19 cellular contexts compared by ENCODE assay signal in the genomic region with DNA sequence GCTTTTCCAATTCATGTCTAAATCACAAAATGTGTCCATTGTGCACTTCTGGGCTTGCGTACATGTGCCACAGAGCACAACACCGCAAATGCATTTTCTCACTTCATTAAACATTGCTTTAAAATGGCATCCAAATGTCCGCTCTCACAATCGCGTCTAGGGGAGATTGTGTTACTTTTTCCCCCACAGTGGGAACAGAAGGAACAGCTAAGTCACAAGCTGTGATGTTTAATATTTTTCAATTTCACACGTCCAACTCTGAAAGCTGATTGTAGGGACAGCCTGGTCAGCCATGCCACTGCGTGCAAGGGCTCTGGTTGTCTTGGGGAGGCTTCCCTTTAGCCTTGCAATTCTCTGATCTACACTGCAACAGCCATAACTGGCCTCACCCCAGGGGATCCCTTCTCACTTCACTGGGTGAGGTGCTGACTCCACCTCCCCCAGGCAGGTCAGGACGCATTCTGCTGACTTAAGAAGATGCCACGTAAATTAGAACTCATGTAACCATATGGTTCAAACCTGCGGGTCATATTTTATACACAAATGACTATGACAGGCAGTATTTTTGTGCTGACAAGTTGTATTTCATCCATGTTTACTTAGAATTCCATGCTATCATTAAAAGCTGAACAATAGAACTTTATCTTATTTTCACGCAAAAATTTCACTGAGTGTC.
DNase-seq lines count a peak whose midpoint lies in the region; ATAC-seq, FAIRE-seq and TF ChIP-seq lines count a peak whose summit lies in the region.
"Had no signal": no experiment of that assay in that cellular context is flagged by ENCODE, and none has a peak within 500 bp of the region (broad histone marks: within the 10 kb centered on the region; RNA-seq: fewer than 3 reads in every experiment).

No MANE protein-coding gene starts in this region.

- H3K4me1 Mint-ChIP-seq in neural crest cell: peaks cover 67% of the 10 kb centered on the region
- H3K4me1 Mint-ChIP-seq in natural killer cell treated with Interleukin-12 subunit alpha and Interleukin-12 subunit beta and Interleukin-15 and Interleukin-18, amount 100 ng/mL, for 72 hours (ENCODE audit: low read depth in 2 of 2): no peaks in the 10 kb centered on the region
- H3K4me1 Mint-ChIP-seq in activated T-helper 2 cell treated with anti-CD3 and anti-CD28 coated beads, Interferon-gamma antibody, Interleukin-2, Interleukin-4, amounts not matched to agents 10 μg/mL and 5 μg/mL and 100 μg/mL, durations not matched to agents 14 hours and 24 hours and 36 hours (ENCODE audit: low read depth): no peaks in the 10 kb centered on the region

- H3K9ac ChIP-seq in SK-N-SH: no peak overlapping the region

- H3K4me1 ChIP-seq in HEK293 (ENCODE audit: control insufficient read depth, insufficient read depth, low read length): 0 out of 2 replicates have a peak, but pooled peaks cover 2% of the 10 kb centered on the region
- H3K4me1 ChIP-seq in SK-N-SH (ENCODE audit: control insufficient read depth in 1 of 2, insufficient read depth in 2 of 2, low read depth in 1 of 2, low read length in 1 of 2): peaks cover 0 to 5% of the 10 kb centered on the region in 2 experiments; a peak in 1 of 4 replicates
- H3K4me1 ChIP-seq in small intestine (ENCODE audit: control insufficient read depth in 2 of 2, insufficient read depth in 1 of 2, low read depth in 1 of 2, low read length in 1 of 2): no peaks in the 10 kb centered on the region

- H3K27me3 ChIP-seq in SK-N-SH (ENCODE audit: insufficient read depth) (no peaks in the 10 kb centered on the region), small intestine (ENCODE audit: control insufficient read depth in 2 of 2, insufficient read depth in 2 of 2, low read length in 2 of 2) (no peaks in the 10 kb centered on the region)

- no peak for TF ChIP-seq RAD21 in SK-N-SH (IDR thresholded peaks at IDR 0.05; ENCODE audit: low read length)

- no peaks in the 10 kb centered on the region for H3K9me3 ChIP-seq in HEK293 (ENCODE audit: control insufficient read depth, insufficient read depth, low read depth, low read length)
- no peaks in the 10 kb centered on the region for H3K9me3 ChIP-seq in SK-N-SH
- H3K9me3 ChIP-seq in small intestine (ENCODE audit: control insufficient read depth, low read depth): no peaks in the 10 kb centered on the region
- H3K9me3 ChIP-seq: psoas muscle had no signal

- H3K27ac ChIP-seq in HEK293 (ENCODE audit: extremely low read depth, low read depth, low read length) (no peak overlapping the region), SK-N-SH (ENCODE audit: low read depth in 2 of 2, low read length in 1 of 2) (no peak overlapping the region), small intestine (ENCODE audit: low read depth in 1 of 2, low read length in 1 of 2) (no peak overlapping the region)
- H3K27ac ChIP-seq: HL-60, psoas muscle had no signal

- ATAC-seq in natural killer cell treated with Interleukin-12 subunit alpha and Interleukin-12 subunit beta and Interleukin-15 and Interleukin-18, amount 100 ng/mL, for 72 hours: no peak
- ATAC-seq: left colon had no signal

- POLR2A ChIA-PET in HEK293 (lab: Yijun Ruan, JAX) (no interaction called here), SK-N-SH (lab: Yijun Ruan, JAX) (no interaction called here)

- TF ChIP-seq CTCF in HEK293 (tag by site-specific recombination; IDR thresholded peaks at IDR 0.05) (no peak), neural crest cell (conservative IDR thresholded peaks at IDR 0.05) (no peak), SK-N-SH (IDR thresholded peaks at IDR 0.05) (no peak)

- H3K4me3 ChIP-seq in HEK293 (ENCODE audit: low read depth, low read length) (no peak overlapping the region), SK-N-SH (ENCODE audit: low read depth in 2 of 2, low read length in 1 of 2) (no peak overlapping the region), small intestine (ENCODE audit: low read depth in 1 of 2, low read length in 2 of 2) (no peak overlapping the region)
- H3K4me3 ChIP-seq: psoas muscle had no signal

- no peak for TF ChIP-seq EP300 in SK-N-SH (IDR thresholded peaks at IDR 0.05; ENCODE audit: borderline replicate concordance in 1 of 2, low read depth in 1 of 2, low read length in 1 of 2)

- H3K9me3 Mint-ChIP-seq in neural crest cell: no peaks in the 10 kb centered on the region
- H3K9me3 Mint-ChIP-seq in natural killer cell treated with Interleukin-12 subunit alpha and Interleukin-12 subunit beta and Interleukin-15 and Interleukin-18, amount 100 ng/mL, for 72 hours: no peaks in the 10 kb centered on the region
- H3K9me3 Mint-ChIP-seq in activated T-helper 2 cell treated with anti-CD3 and anti-CD28 coated beads, Interferon-gamma antibody, Interleukin-2, Interleukin-4, amounts not matched to agents 10 μg/mL and 5 μg/mL and 100 μg/mL, durations not matched to agents 14 hours and 24 hours and 36 hours: no peaks in the 10 kb centered on the region
- H3K9me3 Mint-ChIP-seq: dendritic cell treated with granulocyte-macrophage colony-stimulating factor and Interleukin-4, amounts not matched to agents 40 ng/mL and 50 ng/mL, for 4 days had no signal

- H4K20me1 ChIP-seq in SK-N-SH (ENCODE audit: insufficient read depth): no peaks in the 10 kb centered on the region

- no peaks in the 10 kb centered on the region for H3K36me3 Mint-ChIP-seq in neural crest cell (ENCODE audit: low read depth)
- no peaks in the 10 kb centered on the region for H3K36me3 Mint-ChIP-seq in natural killer cell treated with Interleukin-12 subunit alpha and Interleukin-12 subunit beta and Interleukin-15 and Interleukin-18, amount 100 ng/mL, for 72 hours
- no peaks in the 10 kb centered on the region for H3K36me3 Mint-ChIP-seq in activated T-helper 2 cell treated with anti-CD3 and anti-CD28 coated beads, Interferon-gamma antibody, Interleukin-2, Interleukin-4, amounts not matched to agents 10 μg/mL and 5 μg/mL and 100 μg/mL, durations not matched to agents 14 hours and 24 hours and 36 hours (ENCODE audit: low read depth)

- DNase-seq in NCI-H1694 treated with DMSO at 0.1 percent for 48 hours (lab: John Stamatoyannopoulos, UW) (peak; percentile 84), ecto neural progenitor cell (ENCODE audit: low spot score) (peak; percentile 54), neural crest cell (ENCODE audit: low read depth, low spot score) (no peak), SK-N-SH (no peak), small intestine (no peak)
- no peak for DNase-seq in natural killer cell treated with Interleukin-12 subunit alpha and Interleukin-12 subunit beta and Interleukin-15 and Interleukin-18, amount 100 ng/mL, for 72 hours (ENCODE audit: low spot score)
- DNase-seq in activated T-helper 2 cell treated with anti-CD3 and anti-CD28 coated beads, Interferon-gamma antibody, Interleukin-2, Interleukin-4, amounts not matched to agents 10 μg/mL and 5 μg/mL and 100 μg/mL, durations not matched to agents 14 hours and 24 hours and 36 hours (ENCODE audit: low spot score): no peak
- DNase-seq: activated CD4-positive, alpha-beta T cell treated with anti-CD3 and anti-CD28 coated beads for 1 hour; activated naive CD4-positive, alpha-beta T cell treated with Interleukin-2 at 50 U/mL for 16 hours; left colon; psoas muscle; SIG-M5; stimulated activated CD4-positive, alpha-beta T cell treated with anti-CD3 and anti-CD28 coated beads, Interleukin-15, amount 100 ng/mL, for 24 hours had no signal

- H3K4me3 Mint-ChIP-seq in neural crest cell: peak overlapping the region; percentile 82
- no peak overlapping the region for H3K4me3 Mint-ChIP-seq in natural killer cell treated with Interleukin-12 subunit alpha and Interleukin-12 subunit beta and Interleukin-15 and Interleukin-18, amount 100 ng/mL, for 72 hours
- H3K4me3 Mint-ChIP-seq in activated T-helper 2 cell treated with anti-CD3 and anti-CD28 coated beads, Interferon-gamma antibody, Interleukin-2, Interleukin-4, amounts not matched to agents 10 μg/mL and 5 μg/mL and 100 μg/mL, durations not matched to agents 14 hours and 24 hours and 36 hours (ENCODE audit: low read depth): no peak overlapping the region
- H3K4me3 Mint-ChIP-seq: dendritic cell treated with granulocyte-macrophage colony-stimulating factor and Interleukin-4, amounts not matched to agents 40 ng/mL and 50 ng/mL, for 4 days had no signal

- CTCF ChIA-PET in HEK293 (lab: Yijun Ruan, JAX) (interaction anchor here (0.6 to 1.3 kb wide), 5 partner anchors 79 to 161 kb away, joined by 3 read pairs; no protein-coding TSS in a partner anchor), SK-N-SH (lab: Yijun Ruan, JAX) (interaction anchor here (1.0 to 1.8 kb wide), 5 partner anchors 8 to 451 kb away, joined by 3 to 7 read pairs (median 4); no protein-coding TSS in a partner anchor)

- 45% methylated on average over 11 of the region's 11 CpGs for WGBS in SK-N-SH (ENCODE audit: low lambda C conversion rate)
- WGBS in small intestine, 3 donors: 78 to 83% (median 83%) methylated on average over 11 of the region's 11 CpGs

- no peak overlapping the region for H3K4me2 ChIP-seq in SK-N-SH

- no peak for FAIRE-seq in small intestine (lab: Jason Lieb, UNC)
- FAIRE-seq: astrocyte, D721Med, GM19239 had no signal

- H2AFZ ChIP-seq in SK-N-SH (ENCODE audit: low read depth): no peak overlapping the region

- intact Hi-C loops in activated T-helper 2 cell treated with anti-CD3 and anti-CD28 coated beads, Interferon-gamma antibody, Interleukin-2, Interleukin-4, amounts not matched to agents 10 μg/mL and 5 μg/mL and 100 μg/mL, durations not matched to agents 14 hours and 24 hours and 36 hours (cut with micrococcal nuclease): no loop called here

- H3K9me2 ChIP-seq in SK-N-SH: no peaks in the 10 kb centered on the region

- peak overlapping the region; percentile 96 for H3K27ac Mint-ChIP-seq in neural crest cell (ENCODE audit: unreplicated experiment)
- no peak overlapping the region for H3K27ac Mint-ChIP-seq in natural killer cell treated with Interleukin-12 subunit alpha and Interleukin-12 subunit beta and Interleukin-15 and Interleukin-18, amount 100 ng/mL, for 72 hours
- H3K27ac Mint-ChIP-seq in activated T-helper 2 cell treated with anti-CD3 and anti-CD28 coated beads, Interferon-gamma antibody, Interleukin-2, Interleukin-4, amounts not matched to agents 10 μg/mL and 5 μg/mL and 100 μg/mL, durations not matched to agents 14 hours and 24 hours and 36 hours: no peak overlapping the region
- H3K27ac Mint-ChIP-seq: dendritic cell treated with granulocyte-macrophage colony-stimulating factor and Interleukin-4, amounts not matched to agents 40 ng/mL and 50 ng/mL, for 4 days had no signal

- H3K36me3 ChIP-seq in HEK293 (ENCODE audit: control insufficient read depth in 2 of 2, insufficient read depth in 1 of 2, low read length in 2 of 2) (no peaks in the 10 kb centered on the region), SK-N-SH (replicated peaks in 1 of 2; ENCODE audit: control insufficient read depth in 1 of 2, insufficient read depth in 2 of 2, low read length in 1 of 2) (no peaks in the 10 kb centered on the region), small intestine (ENCODE audit: control insufficient read depth in 2 of 2, insufficient read depth in 2 of 2, low read length in 2 of 2) (no peaks in the 10 kb centered on the region)

- H3F3A ChIP-seq in SK-N-SH (replicated peaks; ENCODE audit: insufficient read depth): no peaks in the 10 kb centered on the region

- H3K27me3 Mint-ChIP-seq in neural crest cell (ENCODE audit: low read depth): no peaks in the 10 kb centered on the region
- peaks cover 2 to 6% of the 10 kb centered on the region in 2 donors for H3K27me3 Mint-ChIP-seq in natural killer cell treated with Interleukin-12 subunit alpha and Interleukin-12 subunit beta and Interleukin-15 and Interleukin-18, amount 100 ng/mL, for 72 hours
- no peaks in the 10 kb centered on the region for H3K27me3 Mint-ChIP-seq in activated T-helper 2 cell treated with anti-CD3 and anti-CD28 coated beads, Interferon-gamma antibody, Interleukin-2, Interleukin-4, amounts not matched to agents 10 μg/mL and 5 μg/mL and 100 μg/mL, durations not matched to agents 14 hours and 24 hours and 36 hours (ENCODE audit: low read depth)

- H3K79me2 ChIP-seq in SK-N-SH (ENCODE audit: insufficient read depth): no peaks in the 10 kb centered on the region

Comparison
In these comparisons a context has a peak if more than half of its experiments do, and no peak if none do; other contexts are left out.
1. DNase-seq: peak in NCI-H1694 treated with DMSO at 0.1 percent for 48 hours (single experiment) and ecto neural progenitor cell (single experiment); none in neural crest cell (single experiment), natural killer cell treated with Interleukin-12 subunit alpha and Interleukin-12 subunit beta and Interleukin-15 and Interleukin-18, amount 100 ng/mL, for 72 hours (single experiment), SK-N-SH (single experiment), activated T-helper 2 cell treated with anti-CD3 and anti-CD28 coated beads, Interferon-gamma antibody, Interleukin-2, Interleukin-4, amounts not matched to agents 10 μg/mL and 5 μg/mL and 100 μg/mL, durations not matched to agents 14 hours and 24 hours and 36 hours (single experiment) and small intestine (single experiment).